ENCODE assay signal across 8 cellular contexts in the genomic region with DNA sequence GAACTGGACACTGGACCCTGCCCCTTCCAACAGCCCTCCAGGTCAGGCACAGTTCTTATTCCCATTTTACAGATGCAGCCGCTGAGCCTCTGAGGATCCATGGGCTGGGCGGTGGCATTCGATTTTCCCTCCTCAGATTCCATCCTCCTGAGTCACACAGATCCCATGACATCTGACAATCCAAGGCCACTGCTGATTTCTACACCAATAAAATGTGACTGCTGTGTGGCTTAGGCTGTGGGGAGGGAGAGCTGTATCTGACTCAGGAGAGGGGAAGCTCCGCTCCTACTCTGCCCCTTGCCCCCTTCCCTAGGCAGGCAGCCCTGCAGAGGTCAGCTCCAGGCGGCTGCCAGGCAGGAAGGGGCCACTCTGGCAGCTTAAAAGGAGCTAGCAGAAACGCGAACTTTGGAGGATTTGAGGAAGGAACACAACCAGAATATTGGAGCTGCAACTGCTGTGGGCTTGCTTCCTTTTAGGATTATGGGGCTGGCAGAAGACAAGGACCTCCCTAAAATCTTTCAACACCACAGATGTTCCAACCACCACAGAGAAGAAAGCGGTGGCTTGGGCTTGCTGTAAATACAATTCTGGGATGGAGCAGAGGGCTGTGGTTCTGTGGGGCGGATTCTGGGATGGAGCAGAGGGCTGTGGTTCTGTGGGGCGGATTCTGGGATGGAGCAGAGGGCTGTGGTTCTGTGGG. TPM values are rescaled to one million over a fixed set of nuclear protein-coding genes. Genes with fewer than 3 reads are reported as not detected.
A peak's percentile ranks its signal among the peaks of the same experiment; 100 is the strongest.
DNase-seq lines count a peak whose midpoint lies in the region; ATAC-seq and TF ChIP-seq lines count a peak whose summit lies in the region.

No MANE protein-coding gene starts in this region.

- peak; percentile 1 for DNase-seq in BJ (ENCODE audit: low read depth)
- DNase-seq in HuH-7.5 (ENCODE audit: low spot score), result peak; percentile 78
- DNase-seq in endodermal cell, result peak; percentile 74
- no peak for DNase-seq in mucosa of descending colon
- no peak for DNase-seq in SIG-M5 (lab: John Stamatoyannopoulos, UW)
- DNase-seq in NCI-H1417 (lab: John Stamatoyannopoulos, UW), result no peak
- DNase-seq in activated gamma-delta T cell (lab: John Stamatoyannopoulos, UW), result no peak
- no peak for DNase-seq in activated T-helper 2 cell treated with anti-CD3 and anti-CD28 coated beads, Interferon-gamma antibody, Interleukin-2, Interleukin-4, amounts not matched to agents 10 μg/mL and 5 μg/mL and 100 μg/mL, durations not matched to agents 14 hours and 24 hours and 36 hours (ENCODE audit: low spot score)

- intact Hi-C loops in mucosa of descending colon (cut with DNase I, micrococcal nuclease), result no loop called here
- intact Hi-C loops in activated T-helper 2 cell treated with anti-CD3 and anti-CD28 coated beads, Interferon-gamma antibody, Interleukin-2, Interleukin-4, amounts not matched to agents 10 μg/mL and 5 μg/mL and 100 μg/mL, durations not matched to agents 14 hours and 24 hours and 36 hours (cut with micrococcal nuclease), result no loop called here

- peaks cover 11% of the 10 kb centered on the region for H3K4me1 Mint-ChIP-seq in endodermal cell
- H3K4me1 Mint-ChIP-seq in activated T-helper 2 cell treated with anti-CD3 and anti-CD28 coated beads, Interferon-gamma antibody, Interleukin-2, Interleukin-4, amounts not matched to agents 10 μg/mL and 5 μg/mL and 100 μg/mL, durations not matched to agents 14 hours and 24 hours and 36 hours (ENCODE audit: low read depth), result peaks cover 5% of the 10 kb centered on the region

- peak overlapping the region; percentile 38 for H3K9ac ChIP-seq in endodermal cell (ENCODE audit: extremely low read depth, low read length, poor library complexity, severe bottlenecking)

- H3K27ac Mint-ChIP-seq in endodermal cell, result peak overlapping the region; percentile 91
- H3K27ac Mint-ChIP-seq in activated T-helper 2 cell treated with anti-CD3 and anti-CD28 coated beads, Interferon-gamma antibody, Interleukin-2, Interleukin-4, amounts not matched to agents 10 μg/mL and 5 μg/mL and 100 μg/mL, durations not matched to agents 14 hours and 24 hours and 36 hours, result no peak overlapping the region

- no peak overlapping the region for H3K4me3 ChIP-seq in BJ (ENCODE audit: low read depth, low read length)
- H3K4me3 ChIP-seq in endodermal cell (ENCODE audit: low read length), result no peak overlapping the region
- H3K4me3 ChIP-seq in mucosa of descending colon, result no peak overlapping the region

- H3K9me3 Mint-ChIP-seq in endodermal cell, result no peaks in the 10 kb centered on the region
- H3K9me3 Mint-ChIP-seq in activated T-helper 2 cell treated with anti-CD3 and anti-CD28 coated beads, Interferon-gamma antibody, Interleukin-2, Interleukin-4, amounts not matched to agents 10 μg/mL and 5 μg/mL and 100 μg/mL, durations not matched to agents 14 hours and 24 hours and 36 hours, result no peaks in the 10 kb centered on the region

- TF ChIP-seq CTCF in BJ (IDR thresholded peaks at IDR 0.05; ENCODE audit: insufficient read depth, low read depth, low read length), result no peak
- TF ChIP-seq CTCF in endodermal cell (conservative IDR thresholded peaks at IDR 0.05), result no peak
- no peak for TF ChIP-seq CTCF in mucosa of descending colon (IDR thresholded peaks at IDR 0.05)

- WGBS in endodermal cell (ENCODE audit: insufficient coverage in 1 of 2, insufficient read length in 1 of 2), 2 experiments, result 92 to 95% methylated on average over 2 to 10 of the region's 10 CpGs

- no peak overlapping the region for H3K4me3 Mint-ChIP-seq in endodermal cell
- H3K4me3 Mint-ChIP-seq in activated T-helper 2 cell treated with anti-CD3 and anti-CD28 coated beads, Interferon-gamma antibody, Interleukin-2, Interleukin-4, amounts not matched to agents 10 μg/mL and 5 μg/mL and 100 μg/mL, durations not matched to agents 14 hours and 24 hours and 36 hours (ENCODE audit: low read depth), result no peak overlapping the region

- H3K4me1 ChIP-seq in endodermal cell (ENCODE audit: control insufficient read depth, insufficient read depth, low read length) (peaks cover 20% of the 10 kb centered on the region), mucosa of descending colon (ENCODE audit: low read depth) (no peaks in the 10 kb centered on the region)

- H3K27me3 ChIP-seq in BJ (ENCODE audit: control insufficient read depth, insufficient read depth, low read length) (no peaks in the 10 kb centered on the region), endodermal cell (ENCODE audit: control insufficient read depth, insufficient read depth, low read length, poor library complexity, severe bottlenecking) (no peaks in the 10 kb centered on the region)

- CTCF ChIA-PET in BJ (lab: Yijun Ruan, JAX), result interaction anchor here (0.8 kb wide), 1 partner anchor 26 kb away, joined by 3 read pairs; no protein-coding TSS in a partner anchor

- H3K27me3 Mint-ChIP-seq in endodermal cell (ENCODE audit: insufficient read depth), result no peaks in the 10 kb centered on the region
- no peaks in the 10 kb centered on the region for H3K27me3 Mint-ChIP-seq in activated T-helper 2 cell treated with anti-CD3 and anti-CD28 coated beads, Interferon-gamma antibody, Interleukin-2, Interleukin-4, amounts not matched to agents 10 μg/mL and 5 μg/mL and 100 μg/mL, durations not matched to agents 14 hours and 24 hours and 36 hours (ENCODE audit: low read depth)

- peaks cover 65% of the 10 kb centered on the region for H3K36me3 Mint-ChIP-seq in endodermal cell (ENCODE audit: low read depth)
- peaks cover 6% of the 10 kb centered on the region for H3K36me3 Mint-ChIP-seq in activated T-helper 2 cell treated with anti-CD3 and anti-CD28 coated beads, Interferon-gamma antibody, Interleukin-2, Interleukin-4, amounts not matched to agents 10 μg/mL and 5 μg/mL and 100 μg/mL, durations not matched to agents 14 hours and 24 hours and 36 hours (ENCODE audit: low read depth)

- peak overlapping the region; percentile 9 for H3K27ac ChIP-seq in endodermal cell (ENCODE audit: low read depth, low read length)

- H3K9me3 ChIP-seq in endodermal cell (ENCODE audit: control insufficient read depth, low read length) (no peaks in the 10 kb centered on the region), mucosa of descending colon (no peaks in the 10 kb centered on the region)

- ATAC-seq in mucosa of descending colon, result peak; percentile 60

- POLR2A ChIA-PET in BJ (lab: Charles Lee), result no interaction called here

- peaks cover 14% of the 10 kb centered on the region for H3K36me3 ChIP-seq in BJ (ENCODE audit: control insufficient read depth, insufficient read depth, low read length)
- peaks cover 91% of the 10 kb centered on the region for H3K36me3 ChIP-seq in endodermal cell (ENCODE audit: control insufficient read depth, insufficient read depth, low read length)
- H3K36me3 ChIP-seq in mucosa of descending colon (ENCODE audit: low read depth), result no peaks in the 10 kb centered on the region

RNA-seq across cellular contexts. Expression of a gene that starts 50.0 kb away (rescaled TPM):
- 21.0 and 23.1 TPM in 2 replicates for polyA plus RNA-seq in BJ (2011; rRNA removed)
- 13.9 and 14.5 TPM in 2 replicates for polyA minus RNA-seq in BJ (2011; rRNA and poly(A)+ RNA removed)
- total RNA-seq in endodermal cell (10 to 100 TPM; 84.5 to 95.8 TPM), mucosa of descending colon (10 to 100 TPM; 46.5 to 84.7 (median 58.8) TPM)
- 87.1 TPM for polyA plus RNA-seq in endodermal cell (2013, experiment 1 of 2)
- polyA plus RNA-seq in endodermal cell (2013, experiment 2 of 2), result 77.1 TPM
- 130 and 134 TPM in 2 replicates for total RNA-seq in activated T-helper 2 cell treated with anti-CD3 and anti-CD28 coated beads, Interferon-gamma antibody, Interleukin-2, Interleukin-4, amounts not matched to agents 10 μg/mL and 5 μg/mL and 100 μg/mL, durations not matched to agents 14 hours and 24 hours and 36 hours

RNA-seq across cellular contexts. Expression of a gene that starts 50.1 kb away (rescaled TPM):
- 3.2 and 4.0 TPM in 2 replicates for polyA plus RNA-seq in BJ (2011; rRNA removed)
- 3.3 and 4.0 TPM in 2 replicates for polyA minus RNA-seq in BJ (2011; rRNA and poly(A)+ RNA removed)
- total RNA-seq in endodermal cell (10 to 100 TPM in 1 of 2 donors, 1 to 10 TPM in 1; 8.2 to 11.0 TPM), mucosa of descending colon (1 to 10 TPM; 6.9 to 9.1 (median 7.7) TPM)
- polyA plus RNA-seq in endodermal cell (2013, experiment 1 of 2), result 13.3 TPM
- 12.0 TPM for polyA plus RNA-seq in endodermal cell (2013, experiment 2 of 2)
- total RNA-seq in activated T-helper 2 cell treated with anti-CD3 and anti-CD28 coated beads, Interferon-gamma antibody, Interleukin-2, Interleukin-4, amounts not matched to agents 10 μg/mL and 5 μg/mL and 100 μg/mL, durations not matched to agents 14 hours and 24 hours and 36 hours, result 10.2 and 12.2 TPM in 2 replicates

Comparison
In these comparisons a context has a peak if more than half of its experiments do, and no peak if none do; other contexts are left out.
1. DNase-seq: peak in BJ (single experiment), HuH-7.5 (single experiment) and endodermal cell (single experiment); none in mucosa of descending colon (0 of 3), SIG-M5 (single experiment), NCI-H1417 (0 of 3), activated gamma-delta T cell (single experiment) and activated T-helper 2 cell treated with anti-CD3 and anti-CD28 coated beads, Interferon-gamma antibody, Interleukin-2, Interleukin-4, amounts not matched to agents 10 μg/mL and 5 μg/mL and 100 μg/mL, durations not matched to agents 14 hours and 24 hours and 36 hours (single experiment).